In the genomic region with DNA sequence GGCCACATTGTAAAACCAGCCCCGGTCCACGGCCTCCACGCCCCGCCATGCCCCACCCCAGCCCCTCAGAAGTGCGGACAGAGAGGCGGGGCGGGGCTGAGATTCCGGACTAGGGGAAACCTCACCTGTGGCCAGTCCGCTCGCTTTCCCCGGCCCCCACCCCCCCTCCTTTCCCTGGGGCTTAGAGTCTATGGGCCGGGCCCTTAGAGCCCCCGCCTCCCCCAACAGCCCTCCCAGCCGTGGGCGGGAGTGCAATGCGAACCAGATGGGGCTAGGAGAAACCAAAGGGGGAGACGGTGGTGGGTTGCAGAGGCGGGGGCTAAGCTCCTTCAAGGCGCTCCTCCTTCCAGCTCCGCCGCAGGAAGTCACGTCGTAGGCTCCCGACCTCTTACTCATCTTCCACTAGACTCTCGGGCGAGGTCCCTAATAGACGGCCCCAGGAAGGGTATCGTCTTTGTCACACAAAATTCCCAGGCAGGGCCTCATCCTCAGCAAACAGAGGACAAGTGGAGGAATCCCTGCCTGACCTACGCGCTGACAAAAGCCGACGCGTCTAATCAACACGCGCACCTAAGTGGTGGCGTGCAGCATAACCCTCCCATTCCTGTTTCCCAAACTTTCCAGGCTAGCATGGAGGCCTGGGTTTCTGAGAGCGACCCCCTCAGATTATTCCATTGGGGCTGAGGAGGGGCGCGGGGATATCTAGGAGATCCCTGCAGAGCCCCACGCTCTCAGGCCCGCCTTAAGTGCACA, we compare ENCODE assay signal across 8 cellular contexts. TPM values are rescaled to one million over a fixed set of nuclear protein-coding genes. Genes with fewer than 3 reads are reported as not detected.
A peak's percentile ranks its signal among the peaks of the same experiment; 100 is the strongest.
DNase-seq lines count a peak whose midpoint lies in the region; ATAC-seq and TF ChIP-seq lines count a peak whose summit lies in the region.

No MANE protein-coding gene starts in this region.

- H3K9me3 Mint-ChIP-seq in activated T-cell treated with anti-CD3 and anti-CD28 coated beads, Interleukin-2, amount 50 U/mL, for 24 hours, result no peaks in the 10 kb centered on the region
- H3K9me3 Mint-ChIP-seq in naive thymus-derived CD8-positive, alpha-beta T cell, result no peaks in the 10 kb centered on the region

- peaks cover 72% of the 10 kb centered on the region for H3K4me1 Mint-ChIP-seq in activated T-cell treated with anti-CD3 and anti-CD28 coated beads, Interleukin-2, amount 50 U/mL, for 24 hours (ENCODE audit: low read depth)
- H3K4me1 Mint-ChIP-seq in naive thymus-derived CD8-positive, alpha-beta T cell, result peaks cover 38 to 69% (median 53%) of the 10 kb centered on the region in 4 donors

- peak; percentile 39 for TF ChIP-seq POLR2A in GM19099 (IDR thresholded peaks at IDR 0.05; ENCODE audit: extremely low read depth, insufficient read length, low read depth)
- TF ChIP-seq POLR2A in esophagus muscularis mucosa (IDR thresholded peaks at IDR 0.05; ENCODE audit: low read depth), result peak; percentile 41

- no peaks in the 10 kb centered on the region for H3K27me3 Mint-ChIP-seq in activated T-cell treated with anti-CD3 and anti-CD28 coated beads, Interleukin-2, amount 50 U/mL, for 24 hours
- H3K27me3 Mint-ChIP-seq in naive thymus-derived CD8-positive, alpha-beta T cell, result no peaks in the 10 kb centered on the region

- 0% methylated on average over 22 of the region's 41 CpGs for WGBS in esophagus muscularis mucosa

- no peaks in the 10 kb centered on the region for H3K79me2 ChIP-seq in OCI-LY7 (ENCODE audit: insufficient read depth, low read depth, low read length)

- CTCF ChIA-PET in OCI-LY7 (lab: Charles Lee; ENCODE audit: unreplicated experiment), result no interaction called here

- H3K27me3 ChIP-seq in BLaER1 treated with 17β-estradiol and CSF1 and Interleukin-3, amounts not matched to agents 10 nM and 100 nM, result no peaks in the 10 kb centered on the region
- no peaks in the 10 kb centered on the region for H3K27me3 ChIP-seq in esophagus muscularis mucosa

- peak overlapping the region; percentile 88 to 99 (median 97) for H3K4me2 ChIP-seq in BLaER1 treated with 17β-estradiol and CSF1 and Interleukin-3, amounts not matched to agents 10 nM and 100 nM
- peak overlapping the region; percentile 96 for H3K4me2 ChIP-seq in OCI-LY7 (ENCODE audit: low read length)

- H3K4me3 Mint-ChIP-seq in activated T-cell treated with anti-CD3 and anti-CD28 coated beads, Interleukin-2, amount 50 U/mL, for 24 hours, result peak overlapping the region; percentile 83
- H3K4me3 Mint-ChIP-seq in naive thymus-derived CD8-positive, alpha-beta T cell, result peak overlapping the region; percentile 89 to 98 (median 92)

- ATAC-seq in HG03432 (IDR thresholded peaks at IDR 0.05; ENCODE audit: unreplicated experiment), result peak; percentile 43
- ATAC-seq in naive thymus-derived CD8-positive, alpha-beta T cell, result peak; percentile 35 to 40
- peak; percentile 53 for ATAC-seq in stimulated activated naive CD8-positive, alpha-beta T cell treated with anti-CD3 and anti-CD28 coated beads, Interleukin-15, Interleukin-2, amounts not matched to agents 100 U/mL and 50 U/mL, for 24 hours

- no peak for TF ChIP-seq CTCF in OCI-LY7 (conservative IDR thresholded peaks at IDR 0.05; ENCODE audit: low read length)
- no peak for TF ChIP-seq CTCF in esophagus muscularis mucosa (IDR thresholded peaks at IDR 0.05)

- H3K9me3 ChIP-seq in BLaER1 treated with 17β-estradiol and CSF1 and Interleukin-3, amounts not matched to agents 10 nM and 100 nM (replicated peaks in 1 of 11), result no peaks in the 10 kb centered on the region
- no peaks in the 10 kb centered on the region for H3K9me3 ChIP-seq in OCI-LY7 (ENCODE audit: low read length)
- H3K9me3 ChIP-seq in esophagus muscularis mucosa, result no peaks in the 10 kb centered on the region

- peaks cover 29 to 34% (median 31%) of the 10 kb centered on the region in 11 experiments for H4K20me1 ChIP-seq in BLaER1 treated with 17β-estradiol and CSF1 and Interleukin-3, amounts not matched to agents 10 nM and 100 nM
- no peaks in the 10 kb centered on the region for H4K20me1 ChIP-seq in OCI-LY7 (ENCODE audit: insufficient read depth, low read length)

- peaks cover 20 to 27% (median 25%) of the 10 kb centered on the region in 11 experiments for H3K36me3 ChIP-seq in BLaER1 treated with 17β-estradiol and CSF1 and Interleukin-3, amounts not matched to agents 10 nM and 100 nM
- peaks cover 9% of the 10 kb centered on the region; the same call in 1 of the 2 replicates for H3K36me3 ChIP-seq in OCI-LY7 (ENCODE audit: insufficient read depth, low read length)
- H3K36me3 ChIP-seq in esophagus muscularis mucosa, result peaks cover 5 to 19% (median 19%) of the 10 kb centered on the region in 4 donors

- peak; percentile 77 for DNase-seq in OCI-LY7 (ENCODE audit: low spot score)
- peak; percentile 88 for DNase-seq in activated T-cell treated with anti-CD3 and anti-CD28 coated beads, Interleukin-2, amount 50 U/mL, for 24 hours
- DNase-seq in esophagus muscularis mucosa (ENCODE audit: extremely low spot score), result peak; percentile 96
- peak in 9 of 10 donors; percentile 58 to 91 (median 74) for DNase-seq in naive thymus-derived CD8-positive, alpha-beta T cell
- DNase-seq in stimulated activated naive CD8-positive, alpha-beta T cell treated with anti-CD3 and anti-CD28 coated beads, Interleukin-15, Interleukin-2, amounts not matched to agents 100 U/mL and 50 U/mL, for 24 hours, result peak; percentile 90

- H3K9me2 ChIP-seq in OCI-LY7 (ENCODE audit: insufficient read depth, low read length), result no peaks in the 10 kb centered on the region

- peaks cover 47% of the 10 kb centered on the region for H3K36me3 Mint-ChIP-seq in activated T-cell treated with anti-CD3 and anti-CD28 coated beads, Interleukin-2, amount 50 U/mL, for 24 hours (ENCODE audit: low read depth)
- peaks cover 0 to 26% (median 0%) of the 10 kb centered on the region in 3 donors for H3K36me3 Mint-ChIP-seq in naive thymus-derived CD8-positive, alpha-beta T cell

- POLR2A ChIA-PET in OCI-LY7 (lab: Charles Lee), result interaction anchor here (0.6 to 2.3 kb wide), 3 partner anchors 9 to 1263 kb away, joined by 3 to 9 read pairs (median 4); a partner anchor contains a TSS
- POLR2A ChIA-PET in naive thymus-derived CD8-positive, alpha-beta T cell (lab: Charles Lee), result interaction anchor here (0.5 to 16.3 kb wide), 7 partner anchors 8 to 567 kb away, joined by 3 to 559 read pairs (median 4); a partner anchor contains a TSS

- H2AFZ ChIP-seq in OCI-LY7 (ENCODE audit: low read length), result peak overlapping the region; percentile 96

- peak overlapping the region; percentile 94 to 100 (median 99) for H3K27ac ChIP-seq in BLaER1 treated with 17β-estradiol and CSF1 and Interleukin-3, amounts not matched to agents 10 nM and 100 nM
- H3K27ac ChIP-seq in OCI-LY7 (ENCODE audit: low read depth, low read length, poor library complexity, severe bottlenecking) (peak overlapping the region; percentile 88), esophagus muscularis mucosa (replicated peaks in 1 of 4) (peak overlapping the region; percentile 99 to 100 (median 100))

- H3K27ac Mint-ChIP-seq in activated T-cell treated with anti-CD3 and anti-CD28 coated beads, Interleukin-2, amount 50 U/mL, for 24 hours, result peak overlapping the region; percentile 97
- H3K27ac Mint-ChIP-seq in naive thymus-derived CD8-positive, alpha-beta T cell, result peak overlapping the region; percentile 89 to 99 (median 98)

- peaks cover 43 to 56% (median 49%) of the 10 kb centered on the region in 10 experiments for H3K4me1 ChIP-seq in BLaER1 treated with 17β-estradiol and CSF1 and Interleukin-3, amounts not matched to agents 10 nM and 100 nM
- H3K4me1 ChIP-seq in OCI-LY7 (ENCODE audit: insufficient read depth, low read length, poor library complexity, severe bottlenecking) (peaks cover 35% of the 10 kb centered on the region), esophagus muscularis mucosa (peaks cover 40 to 57% (median 54%) of the 10 kb centered on the region in 4 donors)

- H3K9ac ChIP-seq in BLaER1 treated with 17β-estradiol and CSF1 and Interleukin-3, amounts not matched to agents 10 nM and 100 nM, result peak overlapping the region; percentile 93 to 99 (median 97)

- peak overlapping the region; percentile 63 to 88 (median 76) for H3K4me3 ChIP-seq in BLaER1 treated with 17β-estradiol and CSF1 and Interleukin-3, amounts not matched to agents 10 nM and 100 nM
- peak overlapping the region; percentile 79 for H3K4me3 ChIP-seq in OCI-LY7 (ENCODE audit: low read depth, low read length, poor library complexity, severe bottlenecking)
- peak overlapping the region; percentile 88 to 96 (median 92) for H3K4me3 ChIP-seq in esophagus muscularis mucosa

- no TSS peak for BruUV-seq in OCI-LY7 (replicated peaks; lab: Mats Ljungman, UMichigan)

- intact Hi-C loops in OCI-LY7 (cut with micrococcal nuclease; ENCODE audit: unreplicated experiment), result loop anchor here (1.0 to 5.0 kb wide), 5 partner anchors 24 to 711 kb away; a partner anchor contains a TSS
- intact Hi-C loops in esophagus muscularis mucosa (cut with DNase I), result loop anchor here (2.0 kb wide), 1 partner anchor 23 kb away; a partner anchor contains a TSS

- TF ChIP-seq EP300 in esophagus muscularis mucosa (IDR thresholded peaks at IDR 0.05), result no peak

RNA-seq across cellular contexts. Expression of a gene that starts 1.0 kb away (rescaled TPM):
- 8.5 and 9.6 TPM in 2 replicates for total RNA-seq in OCI-LY7 (2014; rRNA removed; shearing (Covaris generic))
- total RNA-seq in OCI-LY7 (2022) (4.7 and 6.8 TPM in 2 replicates), esophagus muscularis mucosa (10 to 100 TPM; 21.6 to 41.5 (median 35.1) TPM)
- 10 to 100 TPM; 16.0 to 19.2 TPM for total RNA-seq in naive thymus-derived CD8-positive, alpha-beta T cell
- 1 to 10 TPM; 1.2 to 4.0 (median 1.3) TPM for polyA plus RNA-seq in naive thymus-derived CD8-positive, alpha-beta T cell

RNA-seq across cellular contexts. Expression of a gene that starts 9.3 kb away (rescaled TPM):
- total RNA-seq in OCI-LY7 (2014; rRNA removed; shearing (Covaris generic)), result 39.8 and 45.7 TPM in 2 replicates
- 85.2 and 86.3 TPM in 2 replicates for total RNA-seq in OCI-LY7 (2022)
- total RNA-seq in esophagus muscularis mucosa, result 10 to 100 TPM in 2 of 4 donors, 1 to 10 TPM in 2; 8.3 to 11.8 (median 10.0) TPM
- 10 to 100 TPM; 27.8 to 29.5 TPM for total RNA-seq in naive thymus-derived CD8-positive, alpha-beta T cell
- 1 to 10 TPM; 2.6 to 5.5 (median 4.1) TPM for polyA plus RNA-seq in naive thymus-derived CD8-positive, alpha-beta T cell

RNA-seq across cellular contexts. Expression of a gene that starts 23.3 kb away (rescaled TPM):
- 72.3 and 73.6 TPM in 2 replicates for total RNA-seq in OCI-LY7 (2014; rRNA removed; shearing (Covaris generic))
- total RNA-seq in OCI-LY7 (2022) (118 and 128 TPM in 2 replicates), esophagus muscularis mucosa (100 to 1,000 TPM; 111 to 168 (median 157) TPM)
- total RNA-seq in naive thymus-derived CD8-positive, alpha-beta T cell, result 100 to 1,000 TPM; 298 to 316 TPM
- 10 to 100 TPM; 80.2 to 97.1 (median 80.5) TPM for polyA plus RNA-seq in naive thymus-derived CD8-positive, alpha-beta T cell

RNA-seq across cellular contexts. Expression of a gene that starts 37.9 kb away (rescaled TPM):
- total RNA-seq in OCI-LY7 (2014; rRNA removed; shearing (Covaris generic)), result 0.05 and 0.47 TPM in 2 replicates
- total RNA-seq in OCI-LY7 (2022), result 0.19 and 0.79 TPM in 2 replicates
- 1 to 10 TPM in 1 of 4 donors, under 1 TPM in 3; 0.06 to 1.1 (median 0.83) TPM for total RNA-seq in esophagus muscularis mucosa
- 1 to 10 TPM in 1 of 2 experiments, under 1 TPM in 1; 0.39 to 1.1 TPM for total RNA-seq in naive thymus-derived CD8-positive, alpha-beta T cell
- polyA plus RNA-seq in naive thymus-derived CD8-positive, alpha-beta T cell, result under 1 TPM in 1 of 3 donors, not detected in 2; 0.05 TPM

RNA-seq across cellular contexts. Expression of a gene that starts 40.4 kb away (rescaled TPM):
- total RNA-seq in OCI-LY7 (2014; rRNA removed; shearing (Covaris generic)), result 1.1 and 2.2 TPM in 2 replicates
- total RNA-seq in OCI-LY7 (2022), result 2.3 and 4.4 TPM in 2 replicates
- 100 to 1,000 TPM; 203 to 338 (median 250) TPM for total RNA-seq in esophagus muscularis mucosa
- 1 to 10 TPM; 4.9 to 6.0 TPM for total RNA-seq in naive thymus-derived CD8-positive, alpha-beta T cell
- polyA plus RNA-seq in naive thymus-derived CD8-positive, alpha-beta T cell, result under 1 TPM in 2 of 3 donors, not detected in 1; 0.51 to 0.52 TPM

Comparison
In these comparisons a context has a peak if more than half of its experiments do, and no peak if none do; other contexts are left out.
1. Peak in every context shown above with its lines: DNase-seq, ATAC-seq, H3K4me3 ChIP-seq and H3K27ac ChIP-seq.